ENCODE assay signal across 16 cellular contexts in genomic region chr2:36731941-36732700, GRCh38. TPM values are rescaled to one million over a fixed set of nuclear protein-coding genes. Genes with fewer than 3 reads are reported as not detected.
DNase-seq lines count a peak whose midpoint lies in the region; ATAC-seq and TF ChIP-seq lines count a peak whose summit lies in the region.
"Had no signal": no experiment of that assay in that cellular context is flagged by ENCODE, and none has a peak within 500 bp of the region (broad histone marks: within the 10 kb centered on the region; RNA-seq: fewer than 3 reads in every experiment).

No MANE protein-coding gene starts in this region.

- H3K4me3 ChIP-seq in MG63 (no peak overlapping the region), osteoblast (ENCODE audit: insufficient read depth, low read length) (no peak overlapping the region)
- H3K4me3 ChIP-seq: ascending aorta, gastrocnemius medialis, tibial nerve had no signal

- H3K27ac ChIP-seq in osteoblast (ENCODE audit: low read depth, low read length) = no peak overlapping the region
- H3K27ac ChIP-seq: ascending aorta, C4-2B, gastrocnemius medialis had no signal

- no peak for TF ChIP-seq CTCF in osteoblast (IDR thresholded peaks at IDR 0.05; ENCODE audit: extremely low read depth, low read depth, low read length)

- H3K36me3 ChIP-seq in MG63 (peaks cover 20% of the 10 kb centered on the region), osteoblast (ENCODE audit: insufficient read depth, low read length) (peaks cover 2% of the 10 kb centered on the region)
- H3K36me3 ChIP-seq: ascending aorta, gastrocnemius medialis, tibial nerve had no signal

- H3K4me2 ChIP-seq in osteoblast (ENCODE audit: insufficient read depth, low read length) = no peak overlapping the region

- DNase-seq in EL (peak; percentile 90), MG63 (peak; percentile 81), epidermal melanocyte (ENCODE audit: insufficient read length, low spot score) (peak; percentile 58), osteoblast (ENCODE audit: insufficient read length, low spot score, missing footprints) (peak; percentile 72), putamen (ENCODE audit: low spot score) (no peak)
- DNase-seq: activated CD4-positive, alpha-beta T cell treated with anti-CD3 and anti-CD28 coated beads, Interleukin-2, amount 50 U/mL, for 48 hours; DND-41; gastrocnemius medialis; NCI-H1436 treated with DMSO at 0.1 percent for 48 hours; stimulated activated CD8-positive, alpha-beta memory T cell treated with anti-CD3 and anti-CD28 coated beads, Interleukin-4, amount 100 ng/mL, for 48 hours had no signal

- H2AFZ ChIP-seq in osteoblast (ENCODE audit: low read length) = no peak overlapping the region

- H3K27me3 ChIP-seq in MG63 (no peaks in the 10 kb centered on the region), osteoblast (ENCODE audit: insufficient read depth, low read length) (no peaks in the 10 kb centered on the region)
- H3K27me3 ChIP-seq: ascending aorta, gastrocnemius medialis, tibial nerve had no signal

- no peak for ATAC-seq in activated CD4-positive, CD25-positive, alpha-beta regulatory T cell treated with anti-CD3 and anti-CD28 coated beads, Interleukin-2, amount 50 U/mL, for 24 hours
- no peak for ATAC-seq in GM21737 (IDR thresholded peaks at IDR 0.05; ENCODE audit: unreplicated experiment)
- ATAC-seq: gastrocnemius medialis had no signal

- peaks cover 2% of the 10 kb centered on the region for H3K4me1 ChIP-seq in osteoblast (ENCODE audit: insufficient read depth, low read length)
- H3K4me1 ChIP-seq: ascending aorta, gastrocnemius medialis had no signal

- no peaks in the 10 kb centered on the region for H3K9me3 ChIP-seq in MG63
- H3K9me3 ChIP-seq in osteoblast (ENCODE audit: low read depth, low read length) = no peaks in the 10 kb centered on the region
- H3K9me3 ChIP-seq: ascending aorta, gastrocnemius medialis, tibial nerve had no signal

- H3K79me2 ChIP-seq in osteoblast (ENCODE audit: insufficient read depth, low read length) = no peaks in the 10 kb centered on the region

- no peaks in the 10 kb centered on the region for H4K20me1 ChIP-seq in osteoblast (ENCODE audit: insufficient read depth, low read length)

RNA-seq across cellular contexts. Expression of gene VIT, which starts 35.6 kb away (rescaled TPM):
- 7.9 and 9.3 TPM in 2 replicates for total RNA-seq in MG63 (2014; rRNA removed; shearing (Covaris generic); ENCODE audit: low replicate concordance)
- total RNA-seq in osteoblast = 27.7 and 31.1 TPM in 2 replicates
- total RNA-seq: activated T-helper 2 cell treated with anti-CD3 and anti-CD28 coated beads, Interferon-gamma antibody, Interleukin-2, Interleukin-4, amounts not matched to agents 10 μg/mL and 5 μg/mL and 100 μg/mL, durations not matched to agents 14 hours and 24 hours and 36 hours had no signal
